10 cellular contexts compared by ENCODE assay signal in the genomic region with DNA sequence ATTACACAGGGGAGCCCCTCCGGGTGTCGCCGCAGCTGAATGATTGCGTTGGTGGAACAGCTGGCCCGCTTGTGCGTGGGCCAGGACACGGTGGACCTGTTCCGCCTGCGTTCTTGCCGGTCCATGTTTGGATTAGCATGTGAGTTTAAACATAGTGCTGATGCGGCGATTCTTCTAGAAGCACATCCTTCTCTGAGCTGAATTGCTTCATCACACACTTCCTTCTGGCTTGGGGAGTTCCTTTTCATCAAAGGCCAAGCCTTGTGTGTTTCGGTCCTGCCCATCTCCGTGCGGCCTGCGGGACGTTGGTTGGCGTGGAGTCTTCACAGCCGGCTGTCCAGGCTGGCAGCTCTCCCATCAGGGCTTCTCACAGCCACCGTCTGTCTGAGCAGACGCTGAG. TPM values are rescaled to one million over a fixed set of nuclear protein-coding genes. Genes with fewer than 3 reads are reported as not detected.
DNase-seq lines count a peak whose midpoint lies in the region; ATAC-seq and TF ChIP-seq lines count a peak whose summit lies in the region.
"Had no signal": no experiment of that assay in that cellular context is flagged by ENCODE, and none has a peak within 500 bp of the region (broad histone marks: within the 10 kb centered on the region; RNA-seq: fewer than 3 reads in every experiment).

No MANE protein-coding gene starts in this region.

- TF ChIP-seq CTCF in parathyroid adenoma (IDR thresholded peaks at IDR 0.05) = no peak
- no peak for TF ChIP-seq CTCF in RWPE1 (conservative IDR thresholded peaks at IDR 0.05; ENCODE audit: low read depth)
- no peak for TF ChIP-seq CTCF in progenitor cell of endocrine pancreas (IDR thresholded peaks at IDR 0.05; ENCODE audit: unreplicated experiment)

- CTCF ChIA-PET in RWPE1 (lab: Yijun Ruan, JAX) = no interaction called here

- H3K4me2 ChIP-seq in BLaER1 treated with 17β-estradiol and CSF1 and Interleukin-3, amounts not matched to agents 10 nM and 100 nM = peak overlapping the region; percentile 66 to 97 (median 84)
- H3K4me2 ChIP-seq in parathyroid adenoma (ENCODE audit: low read length) = peak overlapping the region; percentile 61

- no peaks in the 10 kb centered on the region for H3K79me2 ChIP-seq in parathyroid adenoma

- H3K4me3 ChIP-seq in BLaER1 treated with 17β-estradiol and CSF1 and Interleukin-3, amounts not matched to agents 10 nM and 100 nM = peak overlapping the region in 3 of 10 experiments; percentile 2 to 27 (median 9); a peak in 3 of 20 replicates
- no peak overlapping the region for H3K4me3 ChIP-seq in parathyroid adenoma (ENCODE audit: low read depth, low read length)

- DNase-seq in RPMI8226 (peak; percentile 82), globus pallidus (ENCODE audit: low spot score) (peak; percentile 84), GM19238 (ENCODE audit: insufficient read length, low spot score) (no peak), RWPE1 (ENCODE audit: low spot score) (no peak), progenitor cell of endocrine pancreas (ENCODE audit: low spot score, unreplicated experiment) (no peak)
- DNase-seq: activated CD8-positive, alpha-beta memory T cell treated with anti-CD3 and anti-CD28 coated beads for 24 hours; DND-41 had no signal

- no peak overlapping the region for H3K4me3 Mint-ChIP-seq in progenitor cell of endocrine pancreas (ENCODE audit: low read depth)

- peak overlapping the region in 9 of 11 experiments; percentile 2 to 85 (median 64); a peak in 16 of 22 replicates for H3K27ac ChIP-seq in BLaER1 treated with 17β-estradiol and CSF1 and Interleukin-3, amounts not matched to agents 10 nM and 100 nM
- H3K27ac ChIP-seq in parathyroid adenoma (no peak overlapping the region), RWPE1 (no peak overlapping the region)

- H3K9me3 Mint-ChIP-seq in progenitor cell of endocrine pancreas (ENCODE audit: low read depth) = no peaks in the 10 kb centered on the region

- ATAC-seq in GM19467 (IDR thresholded peaks at IDR 0.05; ENCODE audit: unreplicated experiment) = no peak

- H3K36me3 ChIP-seq in BLaER1 treated with 17β-estradiol and CSF1 and Interleukin-3, amounts not matched to agents 10 nM and 100 nM = peaks cover 0 to 11% (median 0%) of the 10 kb centered on the region in 11 experiments; a peak in 7 of 22 replicates
- no peaks in the 10 kb centered on the region for H3K36me3 ChIP-seq in parathyroid adenoma (ENCODE audit: control insufficient read depth, insufficient read depth, low read length)

- POLR2A ChIA-PET in RWPE1 (lab: Yijun Ruan, JAX; ENCODE audit: low non-redundant PET) = no interaction called here

- no peaks in the 10 kb centered on the region for H3K9me3 ChIP-seq in BLaER1 treated with 17β-estradiol and CSF1 and Interleukin-3, amounts not matched to agents 10 nM and 100 nM (replicated peaks in 1 of 11)
- no peaks in the 10 kb centered on the region for H3K9me3 ChIP-seq in parathyroid adenoma (ENCODE audit: control insufficient read depth, low read length)

- H3K4me1 ChIP-seq in BLaER1 treated with 17β-estradiol and CSF1 and Interleukin-3, amounts not matched to agents 10 nM and 100 nM = peaks cover 70 to 90% (median 84%) of the 10 kb centered on the region in 10 experiments
- H3K4me1 ChIP-seq in parathyroid adenoma = peaks cover 4% of the 10 kb centered on the region

- peaks cover 0 to 22% (median 14%) of the 10 kb centered on the region in 11 experiments; a peak in 19 of 22 replicates for H4K20me1 ChIP-seq in BLaER1 treated with 17β-estradiol and CSF1 and Interleukin-3, amounts not matched to agents 10 nM and 100 nM

- no peak overlapping the region for H3K27ac Mint-ChIP-seq in progenitor cell of endocrine pancreas

- peaks cover 4% of the 10 kb centered on the region for H3K36me3 Mint-ChIP-seq in progenitor cell of endocrine pancreas (ENCODE audit: insufficient read depth)

- no peak overlapping the region for H2AFZ ChIP-seq in parathyroid adenoma

- H3K9ac ChIP-seq in BLaER1 treated with 17β-estradiol and CSF1 and Interleukin-3, amounts not matched to agents 10 nM and 100 nM = peak overlapping the region in 8 of 11 experiments; percentile 0 to 71 (median 64); a peak in 13 of 22 replicates
- H3K9ac ChIP-seq in parathyroid adenoma = no peak overlapping the region

- peaks cover under 1% of the 10 kb centered on the region for H3K27me3 Mint-ChIP-seq in progenitor cell of endocrine pancreas

- H3K27me3 ChIP-seq in BLaER1 treated with 17β-estradiol and CSF1 and Interleukin-3, amounts not matched to agents 10 nM and 100 nM = peaks cover 0 to 12% (median 3%) of the 10 kb centered on the region in 11 experiments; a peak in 5 of 22 replicates
- no peaks in the 10 kb centered on the region for H3K27me3 ChIP-seq in parathyroid adenoma (ENCODE audit: control insufficient read depth, insufficient read depth, low read length)

- H3K4me1 Mint-ChIP-seq in progenitor cell of endocrine pancreas (ENCODE audit: low read depth) = peaks cover 13% of the 10 kb centered on the region

RNA-seq across cellular contexts. Expression of a gene that starts 45.5 kb away (rescaled TPM):
- 108 and 120 TPM in 2 replicates for total RNA-seq in progenitor cell of endocrine pancreas

RNA-seq across cellular contexts. Expression of a gene that starts 47.3 kb away (rescaled TPM):
- 87.4 and 91.9 TPM in 2 replicates for total RNA-seq in progenitor cell of endocrine pancreas

Comparison
In these comparisons a context has a peak if more than half of its experiments do, and no peak if none do; other contexts are left out.
1. H3K27ac ChIP-seq: peak in BLaER1 treated with 17β-estradiol and CSF1 and Interleukin-3, amounts not matched to agents 10 nM and 100 nM (9 of 11); none in parathyroid adenoma (single experiment) and RWPE1 (single experiment).
2. DNase-seq: peak in RPMI8226 (single experiment) and globus pallidus (single experiment); none in GM19238 (single experiment), RWPE1 (single experiment) and progenitor cell of endocrine pancreas (single experiment).